Comparison of ENCODE assay signal across 18 cellular contexts in the genomic region with DNA sequence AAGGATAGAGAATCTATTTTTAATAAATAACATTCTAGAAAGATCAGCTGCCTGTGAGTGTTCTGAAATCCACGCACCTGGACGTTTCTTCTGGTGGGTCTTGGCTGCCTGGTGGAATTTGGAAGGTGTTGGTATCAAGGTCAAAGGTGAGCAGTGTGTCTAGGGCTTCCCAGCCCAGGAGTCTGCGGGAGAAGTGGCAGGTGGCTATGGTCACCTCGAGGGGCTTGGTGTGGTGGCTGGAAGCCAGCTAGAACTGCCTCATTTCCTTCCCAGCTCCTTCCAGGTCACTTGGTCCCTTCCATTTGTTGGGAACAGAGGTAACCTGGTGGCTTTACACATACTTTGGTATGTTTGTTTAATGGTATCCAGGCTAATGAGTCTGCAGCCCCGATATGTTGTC.
"Had no signal": no experiment of that assay in that cellular context is flagged by ENCODE, and none has a peak within 500 bp of the region (broad histone marks: within the 10 kb centered on the region; RNA-seq: fewer than 3 reads in every experiment).

No MANE protein-coding gene starts in this region.

- H3K27me3 Mint-ChIP-seq: brain; stimulated activated naive CD8-positive, alpha-beta T cell treated with anti-CD3 and anti-CD28 coated beads, Interleukin-15, Interleukin-2, amounts not matched to agents 100 ng/mL and 50 ng/mL, for 24 hours; T-cell had no signal

- H3K27ac Mint-ChIP-seq: endodermal cell; stimulated activated naive CD8-positive, alpha-beta T cell treated with anti-CD3 and anti-CD28 coated beads, Interleukin-15, Interleukin-2, amounts not matched to agents 100 ng/mL and 50 ng/mL, for 24 hours; T-cell had no signal

- ATAC-seq: foreskin keratinocyte, left lobe of liver, T-cell had no signal

- H3K4me1 Mint-ChIP-seq: endodermal cell, T-cell had no signal

- H3K4me3 Mint-ChIP-seq: brain; endodermal cell; stimulated activated naive CD8-positive, alpha-beta T cell treated with anti-CD3 and anti-CD28 coated beads, Interleukin-15, Interleukin-2, amounts not matched to agents 100 ng/mL and 50 ng/mL, for 24 hours; T-cell had no signal

- DNase-seq: activated CD4-positive, alpha-beta T cell treated with anti-CD3 and anti-CD28 coated beads, Interleukin-2, amount 50 U/mL, for 1 hour; activated CD8-positive, alpha-beta memory T cell treated with anti-CD3 and anti-CD28 coated beads for 24 hours; activated CD8-positive, alpha-beta memory T cell treated with anti-CD3 and anti-CD28 coated beads, Interleukin-2, amount 50 U/mL, for 48 hours; activated naive CD4-positive, alpha-beta T cell; central memory CD4-positive, alpha-beta T cell; colonic mucosa; endodermal cell; foreskin keratinocyte; hippocampal formation; islet precursor cell; mammary epithelial cell; stimulated activated CD4-positive, alpha-beta T cell treated with anti-CD3 and anti-CD28 coated beads, Interleukin-2, amount 100 ng/mL, for 24 hours; T-cell; T-helper 9 cell; uterus had no signal

- H3K9me3 Mint-ChIP-seq: brain; endodermal cell; stimulated activated naive CD8-positive, alpha-beta T cell treated with anti-CD3 and anti-CD28 coated beads, Interleukin-15, Interleukin-2, amounts not matched to agents 100 ng/mL and 50 ng/mL, for 24 hours; T-cell had no signal
